ENCODE assay signal across 14 cellular contexts in genomic region chr9:36929350-36929675, GRCh38.
DNase-seq lines count a peak whose midpoint lies in the region; ATAC-seq lines count a peak whose summit lies in the region.
"Had no signal": no experiment of that assay in that cellular context is flagged by ENCODE, and none has a peak within 500 bp of the region (broad histone marks: within the 10 kb centered on the region; RNA-seq: fewer than 3 reads in every experiment).

No MANE protein-coding gene starts in this region.

- no peaks in the 10 kb centered on the region for H3K36me3 ChIP-seq in aorta (ENCODE audit: control insufficient read depth in 1 of 2, insufficient read depth in 2 of 2, low read length in 1 of 2)

- H3K4me3 ChIP-seq in aorta (ENCODE audit: low read length in 2 of 2) = no peak overlapping the region
- H3K4me3 ChIP-seq: GM23248 had no signal

- WGBS in aorta, 2 donors = 79 to 84% methylated on average over 5 of the region's 5 CpGs

- no peak for DNase-seq in activated CD4-positive, alpha-beta T cell treated with anti-CD3 and anti-CD28 coated beads, Interleukin-2, amount 10 ng/mL, durations not matched to agents 24 days and 14 days
- DNase-seq in activated CD4-positive, alpha-beta T cell treated with anti-CD3 and anti-CD28 coated beads for 4 hours = no peak
- DNase-seq in stimulated activated naive CD8-positive, alpha-beta T cell treated with anti-CD3 and anti-CD28 coated beads, Interleukin-15, Interleukin-2, amounts not matched to agents 100 U/mL and 50 U/mL, for 24 hours = no peak
- DNase-seq in ecto neural progenitor cell (ENCODE audit: low spot score) (peak; percentile 18), aorta (no peak)
- DNase-seq in stimulated activated naive CD8-positive, alpha-beta T cell treated with anti-CD3 and anti-CD28 coated beads, Interleukin-15, amount 100 ng/mL, for 72 hours = no peak
- DNase-seq: DMS79, NCI-H1417 treated with DMSO at 0.1 percent for 48 hours, NCI-H510A treated with DMSO at 0.1 percent for 48 hours had no signal

- peak overlapping the region; percentile 91 for H3K27ac Mint-ChIP-seq in activated CD4-positive, alpha-beta T cell treated with anti-CD3 and anti-CD28 coated beads, Interleukin-2, amount 10 ng/mL, durations not matched to agents 24 days and 14 days
- H3K27ac Mint-ChIP-seq in stimulated activated naive CD8-positive, alpha-beta T cell treated with anti-CD3 and anti-CD28 coated beads, Interleukin-15, Interleukin-2, amounts not matched to agents 100 ng/mL and 50 ng/mL, for 24 hours = peak overlapping the region; percentile 52
- no peak overlapping the region for H3K27ac Mint-ChIP-seq in stimulated activated naive CD8-positive, alpha-beta T cell treated with anti-CD3 and anti-CD28 coated beads, Interleukin-15, amount 100 ng/mL, for 72 hours

- no peaks in the 10 kb centered on the region for H3K27me3 ChIP-seq in aorta (ENCODE audit: control insufficient read depth in 1 of 2, insufficient read depth in 2 of 2, low read length in 1 of 2)

- no peaks in the 10 kb centered on the region for H3K4me1 ChIP-seq in aorta (ENCODE audit: control insufficient read depth in 1 of 2, insufficient read depth in 2 of 2, low read length in 2 of 2)

- no peaks in the 10 kb centered on the region for H3K9me3 ChIP-seq in aorta (ENCODE audit: control insufficient read depth, low read length)

- peak overlapping the region; percentile 60 for H3K4me3 Mint-ChIP-seq in activated CD4-positive, alpha-beta T cell treated with anti-CD3 and anti-CD28 coated beads, Interleukin-2, amount 10 ng/mL, durations not matched to agents 24 days and 14 days
- H3K4me3 Mint-ChIP-seq in stimulated activated naive CD8-positive, alpha-beta T cell treated with anti-CD3 and anti-CD28 coated beads, Interleukin-15, Interleukin-2, amounts not matched to agents 100 ng/mL and 50 ng/mL, for 24 hours = no peak overlapping the region
- peak overlapping the region in 1 of 2 donors; percentile 23 for H3K4me3 Mint-ChIP-seq in stimulated activated naive CD8-positive, alpha-beta T cell treated with anti-CD3 and anti-CD28 coated beads, Interleukin-15, amount 100 ng/mL, for 72 hours
- H3K4me3 Mint-ChIP-seq: CD4-positive, CD25-positive, alpha-beta regulatory T cell had no signal

- H3K27ac ChIP-seq in aorta (ENCODE audit: low read depth in 1 of 2, low read length in 2 of 2) = no peak overlapping the region
- H3K27ac ChIP-seq: GM23248 had no signal

- H3K9me3 Mint-ChIP-seq in activated CD4-positive, alpha-beta T cell treated with anti-CD3 and anti-CD28 coated beads, Interleukin-2, amount 10 ng/mL, durations not matched to agents 24 days and 14 days = peaks cover 3% of the 10 kb centered on the region
- H3K9me3 Mint-ChIP-seq in stimulated activated naive CD8-positive, alpha-beta T cell treated with anti-CD3 and anti-CD28 coated beads, Interleukin-15, Interleukin-2, amounts not matched to agents 100 ng/mL and 50 ng/mL, for 24 hours = peaks cover 5% of the 10 kb centered on the region
- H3K9me3 Mint-ChIP-seq in stimulated activated naive CD8-positive, alpha-beta T cell treated with anti-CD3 and anti-CD28 coated beads, Interleukin-15, amount 100 ng/mL, for 72 hours = peaks cover 5 to 7% of the 10 kb centered on the region in 2 donors

- intact Hi-C loops in activated CD4-positive, alpha-beta T cell treated with anti-CD3 and anti-CD28 coated beads, Interleukin-2, amount 10 ng/mL, durations not matched to agents 24 days and 14 days (cut with micrococcal nuclease) = no loop called here
- intact Hi-C loops in aorta (cut with DNase I) = no loop called here

- no peaks in the 10 kb centered on the region for H3K27me3 Mint-ChIP-seq in activated CD4-positive, alpha-beta T cell treated with anti-CD3 and anti-CD28 coated beads, Interleukin-2, amount 10 ng/mL, durations not matched to agents 24 days and 14 days
- H3K27me3 Mint-ChIP-seq in stimulated activated naive CD8-positive, alpha-beta T cell treated with anti-CD3 and anti-CD28 coated beads, Interleukin-15, Interleukin-2, amounts not matched to agents 100 ng/mL and 50 ng/mL, for 24 hours = peaks cover 27% of the 10 kb centered on the region
- H3K27me3 Mint-ChIP-seq in stimulated activated naive CD8-positive, alpha-beta T cell treated with anti-CD3 and anti-CD28 coated beads, Interleukin-15, amount 100 ng/mL, for 72 hours = peaks cover 50% of the 10 kb centered on the region

- peaks cover 2% of the 10 kb centered on the region for H3K36me3 Mint-ChIP-seq in activated CD4-positive, alpha-beta T cell treated with anti-CD3 and anti-CD28 coated beads, Interleukin-2, amount 10 ng/mL, durations not matched to agents 24 days and 14 days (ENCODE audit: low read depth)
- H3K36me3 Mint-ChIP-seq in stimulated activated naive CD8-positive, alpha-beta T cell treated with anti-CD3 and anti-CD28 coated beads, Interleukin-15, Interleukin-2, amounts not matched to agents 100 ng/mL and 50 ng/mL, for 24 hours (ENCODE audit: low read depth) = peaks cover 5% of the 10 kb centered on the region
- H3K36me3 Mint-ChIP-seq: CD4-positive, CD25-positive, alpha-beta regulatory T cell had no signal

- peaks cover 32% of the 10 kb centered on the region for H3K4me1 Mint-ChIP-seq in activated CD4-positive, alpha-beta T cell treated with anti-CD3 and anti-CD28 coated beads, Interleukin-2, amount 10 ng/mL, durations not matched to agents 24 days and 14 days
- peaks cover 25% of the 10 kb centered on the region for H3K4me1 Mint-ChIP-seq in stimulated activated naive CD8-positive, alpha-beta T cell treated with anti-CD3 and anti-CD28 coated beads, Interleukin-15, Interleukin-2, amounts not matched to agents 100 ng/mL and 50 ng/mL, for 24 hours (ENCODE audit: low read depth)
- peaks cover 26% of the 10 kb centered on the region for H3K4me1 Mint-ChIP-seq in stimulated activated naive CD8-positive, alpha-beta T cell treated with anti-CD3 and anti-CD28 coated beads, Interleukin-15, amount 100 ng/mL, for 72 hours
- H3K4me1 Mint-ChIP-seq: CD4-positive, CD25-positive, alpha-beta regulatory T cell had no signal

- ATAC-seq in stimulated activated naive CD8-positive, alpha-beta T cell treated with anti-CD3 and anti-CD28 coated beads, Interleukin-15, Interleukin-2, amounts not matched to agents 100 U/mL and 50 U/mL, for 24 hours = no peak
- peak; percentile 40 for ATAC-seq in stimulated activated naive CD8-positive, alpha-beta T cell treated with anti-CD3 and anti-CD28 coated beads, Interleukin-15, amount 100 ng/mL, for 72 hours
- no peak for ATAC-seq in HG03097 (IDR thresholded peaks at IDR 0.05; ENCODE audit: low FRiP score, unreplicated experiment)
- no peak for ATAC-seq in aorta (ENCODE audit: low FRiP score)
- ATAC-seq: HCT116 had no signal

Comparison
In these comparisons a context has a peak if more than half of its experiments do, and no peak if none do; other contexts are left out.
1. H3K27ac Mint-ChIP-seq: peak in activated CD4-positive, alpha-beta T cell treated with anti-CD3 and anti-CD28 coated beads, Interleukin-2, amount 10 ng/mL, durations not matched to agents 24 days and 14 days (single experiment) and stimulated activated naive CD8-positive, alpha-beta T cell treated with anti-CD3 and anti-CD28 coated beads, Interleukin-15, Interleukin-2, amounts not matched to agents 100 ng/mL and 50 ng/mL, for 24 hours (single experiment); none in stimulated activated naive CD8-positive, alpha-beta T cell treated with anti-CD3 and anti-CD28 coated beads, Interleukin-15, amount 100 ng/mL, for 72 hours (0 of 2).